8 cellular contexts compared by ENCODE assay signal in the genomic region with DNA sequence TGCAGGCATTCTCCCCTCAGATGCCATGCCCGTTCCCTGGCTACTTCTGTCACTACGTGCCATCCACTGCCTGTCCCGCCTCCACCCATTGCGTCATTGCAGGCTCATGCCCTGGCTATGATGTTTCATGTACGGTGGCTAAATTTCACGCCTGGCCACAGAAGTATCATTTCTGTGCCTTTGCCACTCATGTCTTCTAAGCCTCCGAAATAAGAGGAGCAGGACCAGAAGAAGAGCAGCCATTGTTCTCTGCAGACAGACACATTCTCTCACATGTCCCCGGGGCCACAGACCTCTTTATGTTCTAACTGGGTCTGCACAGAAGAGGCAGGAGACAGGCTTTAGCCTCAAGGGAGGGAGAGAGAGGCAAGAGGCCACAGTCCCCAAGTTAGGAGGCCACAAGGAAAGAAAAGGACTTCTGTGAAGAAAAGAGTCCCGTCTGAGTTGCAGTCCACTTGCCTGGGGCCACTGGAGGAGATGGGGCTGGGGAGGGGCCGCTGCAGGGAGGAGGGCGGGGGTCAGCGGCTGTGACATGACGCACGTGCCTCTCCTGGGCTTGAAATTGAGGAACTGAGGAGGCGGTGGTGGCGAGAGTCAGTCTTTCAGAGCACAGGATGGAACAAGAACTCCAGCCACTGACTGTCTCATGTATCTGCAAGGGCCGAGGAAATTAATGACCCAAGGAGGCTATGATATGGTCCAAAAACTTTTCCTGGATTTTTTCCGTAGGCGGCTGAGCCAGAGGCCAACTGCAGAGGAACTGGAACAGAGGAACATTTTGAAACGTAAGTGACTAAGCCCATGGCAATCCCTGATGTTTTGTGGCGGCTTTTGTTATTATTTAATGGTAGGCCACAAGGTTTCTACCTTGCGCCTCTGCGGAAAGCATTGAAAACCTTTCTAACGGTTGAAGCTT. TPM values are rescaled to one million over a fixed set of nuclear protein-coding genes. Genes with fewer than 3 reads are reported as not detected.
DNase-seq lines count a peak whose midpoint lies in the region; ATAC-seq and TF ChIP-seq lines count a peak whose summit lies in the region.

No MANE protein-coding gene starts in this region.

- peak overlapping the region; percentile 19 for H3K27ac Mint-ChIP-seq in activated naive CD8-positive, alpha-beta T cell treated with anti-CD3 and anti-CD28 coated beads, Interleukin-2, amount 50 U/mL, for 24 hours

- H3K27ac ChIP-seq in A673 (ENCODE audit: low read depth, low read length, poor library complexity, severe bottlenecking): no peak overlapping the region

- no peaks in the 10 kb centered on the region for H3K9me3 ChIP-seq in A673 (ENCODE audit: low read depth, low read length, poor library complexity, severe bottlenecking)

- no peak for DNase-seq in activated naive CD8-positive, alpha-beta T cell treated with anti-CD3 and anti-CD28 coated beads, Interleukin-2, amount 50 U/mL, for 24 hours
- DNase-seq in pons (ENCODE audit: low spot score) (peak; percentile 75), NCI-H1436 treated with DMSO at 0.1 percent for 48 hours (lab: John Stamatoyannopoulos, UW) (no peak), HPDE6-E6E7 (ENCODE audit: extremely low spot score) (no peak), A673 (ENCODE audit: low spot score) (no peak)
- no peak for DNase-seq in activated T-cell treated with anti-CD3 and anti-CD28 coated beads, Interleukin-2, amount 50 U/mL, for 48 hours

- H3K4me3 ChIP-seq in A673 (ENCODE audit: low read depth, low read length, poor library complexity, severe bottlenecking): no peak overlapping the region

- H3K9me3 Mint-ChIP-seq in activated naive CD8-positive, alpha-beta T cell treated with anti-CD3 and anti-CD28 coated beads, Interleukin-2, amount 50 U/mL, for 24 hours: no peaks in the 10 kb centered on the region

- peak; percentile 74 for ATAC-seq in GM18909 (IDR thresholded peaks at IDR 0.05; ENCODE audit: poor library complexity, unreplicated experiment)
- peak; percentile 66 for ATAC-seq in HG03066 (IDR thresholded peaks at IDR 0.05; ENCODE audit: low read depth, unreplicated experiment)
- no peak for ATAC-seq in activated naive CD8-positive, alpha-beta T cell treated with anti-CD3 and anti-CD28 coated beads, Interleukin-2, amount 50 U/mL, for 24 hours

- intact Hi-C loops in A673 (cut with micrococcal nuclease; ENCODE audit: unreplicated experiment): no loop called here

- BruUV-seq in A673 (replicated peaks; lab: Mats Ljungman, UMichigan): no TSS peak

- peak overlapping the region; percentile 55 for H3K4me3 Mint-ChIP-seq in activated naive CD8-positive, alpha-beta T cell treated with anti-CD3 and anti-CD28 coated beads, Interleukin-2, amount 50 U/mL, for 24 hours

- H3K36me3 ChIP-seq in A673 (ENCODE audit: insufficient read depth, low read length, poor library complexity, severe bottlenecking): no peaks in the 10 kb centered on the region

- TF ChIP-seq CTCF in A673 (conservative IDR thresholded peaks at IDR 0.05; ENCODE audit: low read depth, low read length): no peak

- no peaks in the 10 kb centered on the region for H3K4me1 ChIP-seq in A673 (ENCODE audit: insufficient read depth, low read length, poor library complexity, severe bottlenecking)

- POLR2A ChIA-PET in A673 (lab: Charles Lee; ENCODE audit: low non-redundant PET): no interaction called here

- H3K27me3 ChIP-seq in A673 (replicated peaks; ENCODE audit: insufficient read depth, low read depth, low read length, poor library complexity): no peaks in the 10 kb centered on the region

- H3K4me1 Mint-ChIP-seq in activated naive CD8-positive, alpha-beta T cell treated with anti-CD3 and anti-CD28 coated beads, Interleukin-2, amount 50 U/mL, for 24 hours: peaks cover 43% of the 10 kb centered on the region

- CTCF ChIA-PET in A673 (lab: Charles Lee): no interaction called here

- no peaks in the 10 kb centered on the region for H3K27me3 Mint-ChIP-seq in activated naive CD8-positive, alpha-beta T cell treated with anti-CD3 and anti-CD28 coated beads, Interleukin-2, amount 50 U/mL, for 24 hours

- H3K36me3 Mint-ChIP-seq in activated naive CD8-positive, alpha-beta T cell treated with anti-CD3 and anti-CD28 coated beads, Interleukin-2, amount 50 U/mL, for 24 hours (ENCODE audit: low read depth): no peaks in the 10 kb centered on the region

RNA-seq across cellular contexts. Expression of gene TBC1D7, which starts 55.9 kb away (rescaled TPM):
- 32.1 and 34.2 TPM in 2 replicates for total RNA-seq in A673 (2021)
